14 cellular contexts compared by ENCODE assay signal in genomic region chr18:63440219-63440618, GRCh38. TPM values are rescaled to one million over a fixed set of nuclear protein-coding genes. Genes with fewer than 3 reads are reported as not detected.
DNase-seq lines count a peak whose midpoint lies in the region; TF ChIP-seq lines count a peak whose summit lies in the region.
"Had no signal": no experiment of that assay in that cellular context is flagged by ENCODE, and none has a peak within 500 bp of the region (broad histone marks: within the 10 kb centered on the region; RNA-seq: fewer than 3 reads in every experiment).

No MANE protein-coding gene starts in this region.

- no CpG with 5 or more reads among the region's 1 CpG for WGBS in neuronal stem cell (ENCODE audit: extremely low coverage in 2 of 2, insufficient read length in 2 of 2, insufficient replicate concordance in 1 of 2), 2 donors

- H4K8ac ChIP-seq in neuronal stem cell (ENCODE audit: low read depth, low read length) = no peak overlapping the region

- no peaks in the 10 kb centered on the region for H3K9me3 ChIP-seq in BE2C
- H3K9me3 ChIP-seq in neuronal stem cell (replicated peaks in 1 of 2; ENCODE audit: control insufficient read depth in 2 of 2, insufficient read depth in 1 of 2, low read depth in 1 of 2, low read length in 2 of 2) = no peaks in the 10 kb centered on the region
- H3K9me3 ChIP-seq: BLaER1 had no signal

- H2BK12ac ChIP-seq in neuronal stem cell (ENCODE audit: low read length) = no peak overlapping the region

- no peak overlapping the region for H3K27ac ChIP-seq in neuronal stem cell (replicated peaks; ENCODE audit: low read length)
- H3K27ac ChIP-seq: BLaER1, hepatocyte had no signal

- no peak overlapping the region for H4K91ac ChIP-seq in neuronal stem cell (ENCODE audit: low read depth, low read length, poor library complexity)

- no peak overlapping the region for H3K23ac ChIP-seq in neuronal stem cell (ENCODE audit: low read depth, low read length, poor library complexity)

- H2AFZ ChIP-seq in neuronal stem cell (ENCODE audit: low read length) = peak overlapping the region; percentile 51
- H2AFZ ChIP-seq: hepatocyte had no signal

- no peak overlapping the region for H3K4me2 ChIP-seq in neuronal stem cell (ENCODE audit: insufficient read depth, low read length, poor library complexity, severe bottlenecking)
- H3K4me2 ChIP-seq: BLaER1, hepatocyte had no signal

- no peak overlapping the region for H2BK15ac ChIP-seq in neuronal stem cell (ENCODE audit: low read length)

- no peak overlapping the region for H2BK5ac ChIP-seq in neuronal stem cell (ENCODE audit: low read length)

- no peak overlapping the region for H3K9ac ChIP-seq in neuronal stem cell (ENCODE audit: low read depth, low read length, poor library complexity)
- H3K9ac ChIP-seq: BLaER1 had no signal

- H3K4me3 ChIP-seq in BE2C (ENCODE audit: low read depth, low read length) = no peak overlapping the region
- H3K4me3 ChIP-seq in neuronal stem cell (ENCODE audit: low read length in 2 of 2) = no peak overlapping the region
- H3K4me3 ChIP-seq: BLaER1, hepatocyte had no signal

- no peak for TF ChIP-seq CTCF in BE2C (IDR thresholded peaks at IDR 0.05; ENCODE audit: low read depth, low read length)

- no peak overlapping the region for H2BK120ac ChIP-seq in neuronal stem cell (ENCODE audit: low read depth, low read length)

- H3K36me3 ChIP-seq in BE2C = no peaks in the 10 kb centered on the region
- no peaks in the 10 kb centered on the region for H3K36me3 ChIP-seq in neuronal stem cell (replicated peaks in 1 of 2; ENCODE audit: control insufficient read depth in 2 of 2, insufficient read depth in 2 of 2, low read length in 2 of 2)
- H3K36me3 ChIP-seq: BLaER1 had no signal

- H3K14ac ChIP-seq in neuronal stem cell (ENCODE audit: low read length) = no peak overlapping the region

- no peak overlapping the region for H2AK5ac ChIP-seq in neuronal stem cell (ENCODE audit: low read depth, low read length)

- no peaks in the 10 kb centered on the region for H3K79me1 ChIP-seq in neuronal stem cell (ENCODE audit: low read depth, low read length)

- H3K27me3 ChIP-seq in BE2C (no peaks in the 10 kb centered on the region), neuronal stem cell (ENCODE audit: control insufficient read depth in 3 of 3, insufficient read depth in 3 of 3, low read depth in 1 of 3, low read length in 3 of 3) (peaks cover 0 to 25% (median 0%) of the 10 kb centered on the region in 3 experiments)
- H3K27me3 ChIP-seq: BLaER1, hepatocyte had no signal

- H3K4me1 ChIP-seq in BE2C (no peaks in the 10 kb centered on the region), neuronal stem cell (ENCODE audit: control insufficient read depth in 2 of 2, insufficient read depth in 1 of 2, low read depth in 1 of 2, low read length in 2 of 2) (no peaks in the 10 kb centered on the region)

- peak; percentile 4 for DNase-seq in BE2C
- DNase-seq in M059J (ENCODE audit: low read depth) = peak; percentile 48
- peak; percentile 27 for DNase-seq in fibroblast of gingiva (ENCODE audit: low read depth)
- DNase-seq in neuronal stem cell (ENCODE audit: low spot score) = no peak
- no peak for DNase-seq in GF-D8 (lab: John Stamatoyannopoulos, UW)
- DNase-seq in NCI-H1436 treated with DMSO at 0.1 percent for 48 hours (lab: John Stamatoyannopoulos, UW) = no peak
- DNase-seq in NAMALWA (ENCODE audit: low spot score) = no peak
- no peak for DNase-seq in middle frontal gyrus (ENCODE audit: extremely low spot score, low spot score)
- DNase-seq: activated CD4-positive, alpha-beta T cell treated with anti-CD3 and anti-CD28 coated beads for 48 hours; effector memory CD4-positive, alpha-beta T cell; NCI-H1694 had no signal

- H3K18ac ChIP-seq in neuronal stem cell (ENCODE audit: low read length) = no peak overlapping the region

- no peak overlapping the region for H3K4ac ChIP-seq in neuronal stem cell (ENCODE audit: low read length)

RNA-seq across cellular contexts. Expression of gene VPS4B, which starts 17.9 kb away (rescaled TPM):
- 21.2 TPM for polyA plus RNA-seq in BE2C (2012; ENCODE audit: insufficient read depth, insufficient read length, low read depth)
- 40.9 and 48.3 TPM in 2 replicates for total RNA-seq in M059J (2014; rRNA removed; shearing (Covaris generic))
- polyA plus RNA-seq in neuronal stem cell (2013, experiment 1 of 2) = 32.7 TPM
- 33.3 TPM for polyA plus RNA-seq in neuronal stem cell (2013, experiment 2 of 2)

RNA-seq across cellular contexts. Expression of gene SERPINB5, which starts 36.5 kb away (rescaled TPM):
- not detected for polyA plus RNA-seq in BE2C (2012; ENCODE audit: insufficient read depth, insufficient read length, low read depth)
- total RNA-seq in M059J (2014; rRNA removed; shearing (Covaris generic)) = not detected in 2 replicates
- polyA plus RNA-seq in neuronal stem cell (2013, experiment 1 of 2) = not detected
- polyA plus RNA-seq in neuronal stem cell (2013, experiment 2 of 2) = not detected
- total RNA-seq: osteocyte had no signal

Comparison
In these comparisons a context has a peak if more than half of its experiments do, and no peak if none do; other contexts are left out.
1. DNase-seq: peak in BE2C (single experiment), M059J (single experiment) and fibroblast of gingiva (single experiment); none in neuronal stem cell (single experiment), GF-D8 (single experiment), NCI-H1436 treated with DMSO at 0.1 percent for 48 hours (single experiment), NAMALWA (single experiment) and middle frontal gyrus (single experiment).